Comparison of ENCODE assay signal across 8 cellular contexts in genomic region chr12:5945071-5946008, GRCh38. TPM values are rescaled to one million over a fixed set of nuclear protein-coding genes. Genes with fewer than 3 reads are reported as not detected.
A peak's percentile ranks its signal among the peaks of the same experiment; 100 is the strongest.
DNase-seq lines count a peak whose midpoint lies in the region; TF ChIP-seq lines count a peak whose summit lies in the region.

Gene ANO2 (minus strand): TSS chr12:5945259. CDS start chr12:5945217, 42 bp downstream.

- H3K27me3 Mint-ChIP-seq in CD14-positive monocyte (ENCODE audit: low read depth in 3 of 3) = peaks cover 53 to 61% (median 60%) of the 10 kb centered on the region in 3 donors
- peaks cover 59% of the 10 kb centered on the region for H3K27me3 Mint-ChIP-seq in activated naive CD4-positive, alpha-beta T cell treated with anti-CD3 and anti-CD28 coated beads, Interleukin-2, amount 10 ng/mL, durations not matched to agents 7 days and 5 days

- H3K4me3 ChIP-seq in fibroblast of pulmonary artery (replicated peaks; ENCODE audit: low read depth, low read length) = peak within 1 kb of the TSS; percentile 28
- H3K4me3 ChIP-seq in neuron (ENCODE audit: low read length) = peak within 1 kb of the TSS; percentile 53

- CTCF ChIA-PET in activated naive CD4-positive, alpha-beta T cell treated with anti-CD3 and anti-CD28 coated beads, Interleukin-2, amount 10 ng/mL, durations not matched to agents 7 days and 5 days (lab: Charles Lee) = no interaction called here

- DNase-seq in CD14-positive monocyte (ENCODE audit: low spot score) = no peak
- DNase-seq in NCI-H69 (lab: John Stamatoyannopoulos, UW) = peak; percentile 77
- DNase-seq in fibroblast of pulmonary artery (ENCODE audit: low read depth) = no peak
- no peak for DNase-seq in stimulated activated CD4-positive, alpha-beta T cell treated with anti-CD3 and anti-CD28 coated beads, Interleukin-4, amount 100 ng/mL, for 24 hours
- no peak for DNase-seq in activated CD4-positive, CD25-positive, alpha-beta regulatory T cell treated with anti-CD3 and anti-CD28 coated beads, Interleukin-2, amount 50 U/mL, for 72 hours
- DNase-seq in activated naive CD4-positive, alpha-beta T cell treated with anti-CD3 and anti-CD28 coated beads, Interleukin-2, amount 10 ng/mL, durations not matched to agents 7 days and 5 days = no peak
- DNase-seq in NCI-H226 = no peak

- H3K4me3 Mint-ChIP-seq in CD14-positive monocyte = peak within 1 kb of the TSS; percentile 48 to 84
- H3K4me3 Mint-ChIP-seq in activated naive CD4-positive, alpha-beta T cell treated with anti-CD3 and anti-CD28 coated beads, Interleukin-2, amount 10 ng/mL, durations not matched to agents 7 days and 5 days = no peak within 1 kb of the TSS

- H3K4me1 ChIP-seq in neuron (ENCODE audit: insufficient read depth, low read length) = peaks cover 10% of the 10 kb centered on the region

- peaks cover 8% of the 10 kb centered on the region for H3K4me1 Mint-ChIP-seq in CD14-positive monocyte
- H3K4me1 Mint-ChIP-seq in activated naive CD4-positive, alpha-beta T cell treated with anti-CD3 and anti-CD28 coated beads, Interleukin-2, amount 10 ng/mL, durations not matched to agents 7 days and 5 days = no peaks in the 10 kb centered on the region

- intact Hi-C loops in CD14-positive monocyte (cut with micrococcal nuclease) = no loop called here

- peaks cover 0 to 10% (median 2%) of the 10 kb centered on the region in 7 donors for H3K9me3 Mint-ChIP-seq in CD14-positive monocyte
- H3K9me3 Mint-ChIP-seq in activated naive CD4-positive, alpha-beta T cell treated with anti-CD3 and anti-CD28 coated beads, Interleukin-2, amount 10 ng/mL, durations not matched to agents 7 days and 5 days = no peaks in the 10 kb centered on the region

- H2AFZ ChIP-seq in neuron (ENCODE audit: low read depth, low read length) = peak within 1 kb of the TSS; percentile 84

- H3K9me3 ChIP-seq in neuron (ENCODE audit: low read length) = peaks cover 2% of the 10 kb centered on the region

- H3K27me3 ChIP-seq in neuron (ENCODE audit: insufficient read depth, low read length) = peaks cover 10% of the 10 kb centered on the region

- H3K36me3 Mint-ChIP-seq in CD14-positive monocyte = no peaks in the 10 kb centered on the region
- no peaks in the 10 kb centered on the region for H3K36me3 Mint-ChIP-seq in activated naive CD4-positive, alpha-beta T cell treated with anti-CD3 and anti-CD28 coated beads, Interleukin-2, amount 10 ng/mL, durations not matched to agents 7 days and 5 days

- H3K36me3 ChIP-seq in neuron (ENCODE audit: insufficient read depth, low read length) = no peaks in the 10 kb centered on the region

- H3K27ac Mint-ChIP-seq in CD14-positive monocyte = no peak within 1 kb of the TSS
- no peak within 1 kb of the TSS for H3K27ac Mint-ChIP-seq in activated naive CD4-positive, alpha-beta T cell treated with anti-CD3 and anti-CD28 coated beads, Interleukin-2, amount 10 ng/mL, durations not matched to agents 7 days and 5 days

- TF ChIP-seq CTCF in CD14-positive monocyte (IDR thresholded peaks at IDR 0.05) (no peak), fibroblast of pulmonary artery (IDR thresholded peaks at IDR 0.05; ENCODE audit: low read length, missing control alignments) (no peak)

RNA-seq across cellular contexts. Expression of gene ANO2, which starts in this region (rescaled TPM):
- polyA plus RNA-seq in CD14-positive monocyte = not detected
